17 cellular contexts compared by ENCODE assay signal in the genomic region with DNA sequence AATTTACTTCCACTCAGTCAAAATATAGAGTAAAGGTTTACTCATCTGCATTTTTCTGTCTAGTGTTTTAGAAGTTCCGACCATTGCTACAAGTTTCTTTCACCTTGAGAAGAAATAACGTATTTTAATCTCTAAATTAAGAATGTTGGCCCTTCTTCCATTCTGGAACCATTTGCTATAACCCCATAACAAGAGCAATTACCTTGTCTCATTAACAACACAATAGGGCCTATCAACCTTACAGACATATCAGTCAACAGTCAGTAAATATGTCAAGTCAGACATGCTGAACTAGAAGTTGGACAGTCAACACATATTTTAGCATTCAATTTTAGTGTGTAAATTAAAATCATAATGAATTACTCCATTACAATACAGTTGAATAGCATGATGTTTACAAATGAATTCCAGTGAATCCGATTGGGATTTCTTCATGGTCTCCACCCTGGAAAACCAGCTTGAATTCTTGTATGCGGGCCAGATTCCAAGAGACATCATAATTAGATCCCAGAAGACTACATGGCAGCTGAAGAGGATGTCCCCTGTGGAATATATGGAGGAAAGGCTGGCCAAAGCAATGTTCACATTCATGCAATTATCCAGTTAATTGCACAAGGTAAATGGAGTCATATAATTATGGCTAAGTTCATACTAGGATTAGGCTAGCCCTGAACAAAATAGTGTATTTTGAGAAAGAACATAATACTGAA.
A peak's percentile ranks its signal among the peaks of the same experiment; 100 is the strongest.
DNase-seq lines count a peak whose midpoint lies in the region; ATAC-seq, FAIRE-seq and TF ChIP-seq lines count a peak whose summit lies in the region.
"Had no signal": no experiment of that assay in that cellular context is flagged by ENCODE, and none has a peak within 500 bp of the region (broad histone marks: within the 10 kb centered on the region; RNA-seq: fewer than 3 reads in every experiment).

No MANE protein-coding gene starts in this region.

- no peaks in the 10 kb centered on the region for H3K9me1 ChIP-seq in endothelial cell of umbilical vein (replicated peaks; ENCODE audit: control insufficient read depth, extremely low read depth, insufficient read depth, low read length)

- H3K27ac ChIP-seq in endothelial cell of umbilical vein (ENCODE audit: insufficient read depth, low read depth, low read length), result no peak overlapping the region
- H3K27ac ChIP-seq in neural cell (ENCODE audit: low read length), result no peak overlapping the region
- H3K27ac ChIP-seq in small intestine (ENCODE audit: low read depth in 1 of 2, low read length in 1 of 2), result no peak overlapping the region
- H3K27ac ChIP-seq: 22Rv1; A549; BLaER1 treated with 17β-estradiol and CSF1 and Interleukin-3, amounts not matched to agents 10 nM and 100 nM; GM23248 had no signal

- no peaks in the 10 kb centered on the region for H3K79me2 ChIP-seq in endothelial cell of umbilical vein (ENCODE audit: control insufficient read depth, insufficient read depth, low read length)
- H3K79me2 ChIP-seq in neural cell (replicated peaks; ENCODE audit: insufficient read depth, low read length), result no peaks in the 10 kb centered on the region

- no peak overlapping the region for H3K4me2 ChIP-seq in endothelial cell of umbilical vein (ENCODE audit: insufficient read depth, low read length)
- no peak overlapping the region for H3K4me2 ChIP-seq in neural cell (ENCODE audit: low read length)
- H3K4me2 ChIP-seq: A549; BLaER1 treated with 17β-estradiol and CSF1 and Interleukin-3, amounts not matched to agents 10 nM and 100 nM had no signal

- no peak for TF ChIP-seq CTCF in AG10803 (conservative IDR thresholded peaks at IDR 0.05; ENCODE audit: low read length)
- no peak for TF ChIP-seq CTCF in endothelial cell of umbilical vein (IDR thresholded peaks at IDR 0.05; ENCODE audit: extremely low read depth in 1 of 2, insufficient read depth in 1 of 2, low read depth in 1 of 2, low read length in 2 of 2)
- no peak for TF ChIP-seq CTCF in neural cell (IDR thresholded peaks at IDR 0.05; ENCODE audit: poor library complexity, severe bottlenecking)

- TF ChIP-seq EP300 in neural cell (conservative IDR thresholded peaks at IDR 0.05; ENCODE audit: poor library complexity, severe bottlenecking), result peak; percentile 29

- FAIRE-seq in HTR-8/SVneo (lab: Jason Lieb, UNC), result peak; percentile 70
- peak; percentile 42 for FAIRE-seq in endothelial cell of umbilical vein (lab: Jason Lieb, UNC)
- FAIRE-seq in small intestine (lab: Jason Lieb, UNC), result no peak
- FAIRE-seq: A549, G401.6 had no signal

- CTCF ChIA-PET in endothelial cell of umbilical vein (lab: Charles Lee), result no interaction called here

- H3K36me3 ChIP-seq in endothelial cell of umbilical vein (ENCODE audit: control insufficient read depth in 2 of 2, extremely low read depth in 1 of 2, insufficient read depth in 2 of 2, low read length in 2 of 2) (no peaks in the 10 kb centered on the region), neural cell (ENCODE audit: insufficient read depth, low read length) (no peaks in the 10 kb centered on the region), small intestine (ENCODE audit: control insufficient read depth in 2 of 2, insufficient read depth in 2 of 2, low read length in 2 of 2) (no peaks in the 10 kb centered on the region)
- H3K36me3 ChIP-seq: BLaER1 treated with 17β-estradiol and CSF1 and Interleukin-3, amounts not matched to agents 10 nM and 100 nM had no signal

- H3K27me3 ChIP-seq in endothelial cell of umbilical vein (ENCODE audit: control insufficient read depth in 2 of 2, insufficient read depth in 2 of 2, low read length in 2 of 2) (no peaks in the 10 kb centered on the region), neural cell (ENCODE audit: insufficient read depth, low read depth, low read length) (no peaks in the 10 kb centered on the region), small intestine (ENCODE audit: control insufficient read depth in 2 of 2, insufficient read depth in 2 of 2, low read length in 2 of 2) (no peaks in the 10 kb centered on the region)
- H3K27me3 ChIP-seq: BLaER1 treated with 17β-estradiol and CSF1 and Interleukin-3, amounts not matched to agents 10 nM and 100 nM had no signal

- DNase-seq in AG10803 (ENCODE audit: low read depth) (peak; percentile 56), HTR-8/SVneo (ENCODE audit: insufficient read length, low spot score) (no peak), endothelial cell of umbilical vein (ENCODE audit: low read depth, low spot score) (no peak), small intestine (no peak), RPMI8226 (no peak)
- DNase-seq: CD8-positive, alpha-beta memory T cell; COR-L47; DMS 273 treated with DMSO at 0.1 percent for 48 hours; GM23248; HCEC 1CT had no signal

- no peaks in the 10 kb centered on the region for H3K9me2 ChIP-seq in neural cell (ENCODE audit: insufficient read depth, low read length)

- ATAC-seq in SK-N-SH treated with all-trans-retinoic acid at 6 μM for 48 hours (no peak), GM21786 (IDR thresholded peaks at IDR 0.05; ENCODE audit: unreplicated experiment) (no peak)
- ATAC-seq: A549 had no signal

- H3K9ac ChIP-seq in endothelial cell of umbilical vein (replicated peaks; ENCODE audit: extremely low read depth, insufficient read depth, low read length) (no peak overlapping the region), neural cell (ENCODE audit: low read length) (no peak overlapping the region)
- H3K9ac ChIP-seq: BLaER1 treated with 17β-estradiol and CSF1 and Interleukin-3, amounts not matched to agents 10 nM and 100 nM; GM23248 had no signal

- POLR2A ChIA-PET in endothelial cell of umbilical vein (lab: Charles Lee), result no interaction called here

- 67 to 74% (median 73%) methylated on average over 4 of the region's 4 CpGs for WGBS in small intestine, 3 donors

- H4K20me1 ChIP-seq in endothelial cell of umbilical vein (replicated peaks; ENCODE audit: control insufficient read depth, extremely low read depth, insufficient read depth, low read length) (no peaks in the 10 kb centered on the region), neural cell (ENCODE audit: insufficient read depth) (no peaks in the 10 kb centered on the region)
- H4K20me1 ChIP-seq: BLaER1 treated with 17β-estradiol and CSF1 and Interleukin-3, amounts not matched to agents 10 nM and 100 nM had no signal

- no peaks in the 10 kb centered on the region for H3K9me3 ChIP-seq in endothelial cell of umbilical vein (replicated peaks; ENCODE audit: control insufficient read depth, insufficient read depth, low read length)
- no peaks in the 10 kb centered on the region for H3K9me3 ChIP-seq in neural cell (ENCODE audit: low read length)
- H3K9me3 ChIP-seq in small intestine (ENCODE audit: control insufficient read depth, low read depth), result no peaks in the 10 kb centered on the region
- H3K9me3 ChIP-seq: A549; BLaER1 treated with 17β-estradiol and CSF1 and Interleukin-3, amounts not matched to agents 10 nM and 100 nM had no signal

- dilution Hi-C loops in endothelial cell of umbilical vein (cut with MboI; ENCODE audit: extremely low pct_ligation_motif_present, low sequenced_read_pairs), result no loop called here

- H3K4me1 ChIP-seq in endothelial cell of umbilical vein (ENCODE audit: control insufficient read depth, extremely low read depth, insufficient read depth, low read length) (peaks cover 13% of the 10 kb centered on the region), small intestine (ENCODE audit: control insufficient read depth in 2 of 2, insufficient read depth in 1 of 2, low read depth in 1 of 2, low read length in 1 of 2) (no peaks in the 10 kb centered on the region)
- H3K4me1 ChIP-seq: A549 had no signal

- H3K4me3 ChIP-seq in AG10803 (ENCODE audit: low read length) (no peak overlapping the region), endothelial cell of umbilical vein (replicated peaks in 1 of 3; ENCODE audit: insufficient read depth in 1 of 3, low read depth in 1 of 3, low read length in 3 of 3) (no peak overlapping the region), neural cell (ENCODE audit: low read length) (no peak overlapping the region), small intestine (ENCODE audit: low read depth in 1 of 2, low read length in 2 of 2) (no peak overlapping the region)
- H3K4me3 ChIP-seq: A549; BLaER1 treated with 17β-estradiol and CSF1 and Interleukin-3, amounts not matched to agents 10 nM and 100 nM; GM23248 had no signal

- intact Hi-C loops in endothelial cell of umbilical vein (cut with micrococcal nuclease), result no loop called here

- TF ChIP-seq POLR2A in endothelial cell of umbilical vein (IDR thresholded peaks at IDR 0.05; ENCODE audit: low read depth, low read length), result no peak

- H2AFZ ChIP-seq in endothelial cell of umbilical vein (ENCODE audit: low read depth, low read length), result no peak overlapping the region
- H2AFZ ChIP-seq in neural cell (ENCODE audit: low read depth, low read length), result no peak overlapping the region
- H2AFZ ChIP-seq: GM23248 had no signal

- H3F3A ChIP-seq in neural cell (ENCODE audit: insufficient read depth, low read length, poor library complexity, severe bottlenecking), result no peaks in the 10 kb centered on the region

- TF ChIP-seq RAD21 in neural cell (conservative IDR thresholded peaks at IDR 0.05), result no peak

- no TSS peak for BruUV-seq in endothelial cell of umbilical vein (replicated peaks; lab: Mats Ljungman, UMichigan)

TF ChIP-seq in endothelial cell of umbilical vein, 7 proteins besides CTCF, POLR2A, EP300 and RAD21 (continues in another document):
- TF ChIP-seq EZH2 (IDR thresholded peaks at IDR 0.05; ENCODE audit: borderline replicate concordance, low read depth, low read length, severe bottlenecking), result no peak
- no peak for TF ChIP-seq JUN (IDR thresholded peaks at IDR 0.05; ENCODE audit: borderline replicate concordance, insufficient read depth, insufficient read length, low read depth)
- TF ChIP-seq MYC (IDR thresholded peaks at IDR 0.05; ENCODE audit: low read depth, low read length), result no peak

TF ChIP-seq in neural cell, 6 proteins besides CTCF, POLR2A, EP300 and RAD21 (continues in another document):
- TF ChIP-seq TAF1 (IDR thresholded peaks at IDR 0.05; ENCODE audit: low read depth) (no peak), SMC3 (conservative IDR thresholded peaks at IDR 0.05; ENCODE audit: poor library complexity) (no peak), EZH2 (IDR thresholded peaks at IDR 0.05; ENCODE audit: borderline replicate concordance, insufficient read depth, low read length, poor library complexity, severe bottlenecking) (no peak)

TF ChIP-seq in SK-N-SH treated with all-trans-retinoic acid at 6 μM for 48 hours, 23 proteins besides CTCF, POLR2A, EP300 and RAD21 (continues in another document):
- no peak for TF ChIP-seq ZNF565 (CRISPR knock-in tag; conservative IDR thresholded peaks at IDR 0.05; ENCODE audit: low read depth)
- TF ChIP-seq GLIS3 (CRISPR knock-in tag; IDR thresholded peaks at IDR 0.05), result no peak
